21 cellular contexts compared by ENCODE assay signal in the genomic region with DNA sequence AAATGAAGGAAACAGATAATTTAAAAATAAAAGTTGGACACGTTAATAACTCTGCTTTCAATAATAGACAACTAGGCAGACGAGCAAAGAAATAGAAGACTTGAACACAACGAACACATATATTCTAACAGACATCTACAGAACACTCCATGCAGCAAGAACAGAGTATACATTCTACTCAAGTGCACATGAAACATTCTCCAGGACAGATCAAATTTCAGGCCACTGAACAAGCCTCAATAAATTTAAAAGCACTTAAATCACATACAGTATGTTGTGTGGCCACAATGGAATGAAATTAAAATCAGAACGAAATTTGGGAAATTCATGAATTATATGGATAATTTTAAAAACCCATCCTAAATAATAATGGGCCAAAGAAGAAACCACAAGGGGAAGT.
"Had no signal": no experiment of that assay in that cellular context is flagged by ENCODE, and none has a peak within 500 bp of the region (broad histone marks: within the 10 kb centered on the region; RNA-seq: fewer than 3 reads in every experiment).

No MANE protein-coding gene starts in this region.

- ATAC-seq: foreskin keratinocyte; left colon; sciatic nerve; stimulated activated memory B cell treated with anti-CD40 and anti-IgM and Interleukin-4, amounts not matched to agents 10 μg/mL and 1 μg/mL and 100 μg/mL, for 72 hours; upper lobe of right lung had no signal

- H3K27me3 ChIP-seq: foreskin keratinocyte, neutrophil, spleen, tibial nerve, upper lobe of right lung had no signal

- H3K9me3 Mint-ChIP-seq: naive B cell; stimulated activated naive CD8-positive, alpha-beta T cell treated with anti-CD3 and anti-CD28 coated beads, Interleukin-15, Interleukin-2, amounts not matched to agents 100 ng/mL and 50 ng/mL, for 24 hours had no signal

- H3K27ac Mint-ChIP-seq: endodermal cell; stimulated activated memory B cell treated with anti-CD40 and anti-IgM and Interleukin-4, amounts not matched to agents 10 μg/mL and 1 μg/mL and 100 μg/mL, for 72 hours; stimulated activated naive CD8-positive, alpha-beta T cell treated with anti-CD3 and anti-CD28 coated beads, Interleukin-15, Interleukin-2, amounts not matched to agents 100 ng/mL and 50 ng/mL, for 24 hours had no signal

- H3K4me3 Mint-ChIP-seq: endodermal cell; naive B cell; stimulated activated memory B cell treated with anti-CD40 and anti-IgM and Interleukin-4, amounts not matched to agents 10 μg/mL and 1 μg/mL and 100 μg/mL, for 72 hours; stimulated activated naive CD8-positive, alpha-beta T cell treated with anti-CD3 and anti-CD28 coated beads, Interleukin-15, Interleukin-2, amounts not matched to agents 100 ng/mL and 50 ng/mL, for 24 hours had no signal

- H3K27ac ChIP-seq: coronary artery, foreskin keratinocyte, neutrophil, spleen, tibial nerve, upper lobe of right lung had no signal

- DNase-seq: effector CD4-positive, alpha-beta T cell; endodermal cell; erythroblast; foreskin keratinocyte; head of caudate nucleus; hippocampal formation; left colon; mesendoderm; naive B cell; posterior cingulate gyrus; spleen; stimulated activated CD4-positive, alpha-beta T cell treated with anti-CD3 and anti-CD28 coated beads, Interleukin-15, amount 100 ng/mL, for 24 hours; stimulated activated CD4-positive, alpha-beta T cell treated with anti-CD3 and anti-CD28 coated beads, Interleukin-1b, Interleukin-23, amount 100 ng/mL, for 48 hours; stimulated activated CD4-positive, alpha-beta T cell treated with anti-CD3 and anti-CD28 coated beads, Interleukin-4, amount 100 ng/mL, for 24 hours; upper lobe of right lung had no signal

- H3K9me3 ChIP-seq: neutrophil, spleen, tibial nerve, upper lobe of right lung had no signal

- H3K4me1 ChIP-seq: upper lobe of right lung had no signal

- H3K27me3 Mint-ChIP-seq: naive B cell; stimulated activated memory B cell treated with anti-CD40 and anti-IgM and Interleukin-4, amounts not matched to agents 10 μg/mL and 1 μg/mL and 100 μg/mL, for 72 hours; stimulated activated naive CD8-positive, alpha-beta T cell treated with anti-CD3 and anti-CD28 coated beads, Interleukin-15, Interleukin-2, amounts not matched to agents 100 ng/mL and 50 ng/mL, for 24 hours had no signal

- H3K4me3 ChIP-seq: coronary artery, spleen, tibial nerve, upper lobe of right lung had no signal
